ENCODE assay signal across 8 cellular contexts in genomic region chr16:90077240-90077756, GRCh38.
A peak's percentile ranks its signal among the peaks of the same experiment; 100 is the strongest.
DNase-seq lines count a peak whose midpoint lies in the region; ATAC-seq lines count a peak whose summit lies in the region.

PRDM7 (minus strand) TSS chr16:90077331; CDS start chr16:90075910, 1,421 bp downstream.

- H3K36me3 ChIP-seq in ACC112 (ENCODE audit: insufficient read depth, low read length), result no peaks in the 10 kb centered on the region

- H3K27me3 ChIP-seq in ACC112 (ENCODE audit: insufficient read depth, low read length) (peaks cover 7% of the 10 kb centered on the region), layer of hippocampus (ENCODE audit: control insufficient read depth, insufficient read depth, low read length) (no peaks in the 10 kb centered on the region)

- ATAC-seq in GM18907 (IDR thresholded peaks at IDR 0.05; ENCODE audit: unreplicated experiment) (peak; percentile 95), HG03175 (IDR thresholded peaks at IDR 0.05; ENCODE audit: unreplicated experiment) (peak; percentile 93)

- H3K4me3 ChIP-seq in ACC112 (ENCODE audit: low read depth, low read length), result peak within 1 kb of the TSS; percentile 64

- peak; percentile 76 to 94 for DNase-seq in NCI-H446 (lab: John Stamatoyannopoulos, UW)
- DNase-seq in activated CD4-positive, alpha-beta T cell treated with anti-CD3 and anti-CD28 coated beads for 4 hours, result peak; percentile 94 to 98
- DNase-seq in stimulated activated CD4-positive, alpha-beta T cell treated with anti-CD3 and anti-CD28 coated beads, Interleukin-15, amount 100 ng/mL, for 48 hours (ENCODE audit: low read depth in 2 of 2), result peak; percentile 96 to 98

- H3K79me2 ChIP-seq in ACC112 (ENCODE audit: control insufficient read depth, insufficient read depth, low read length, unreplicated experiment), result no peaks in the 10 kb centered on the region

- H3K27ac ChIP-seq in ACC112 (ENCODE audit: low read depth, low read length) (no peak within 1 kb of the TSS; the same call in 1 of the 2 replicates), cingulate gyrus (ENCODE audit: low read depth, low read length) (peak within 1 kb of the TSS; percentile 69), layer of hippocampus (ENCODE audit: low read depth, low read length) (peak within 1 kb of the TSS; percentile 75)

- H3K4me1 ChIP-seq in ACC112 (ENCODE audit: control insufficient read depth, insufficient read depth, low read length, unreplicated experiment), result no peaks in the 10 kb centered on the region

- peak within 1 kb of the TSS; percentile 57 for H2AFZ ChIP-seq in ACC112 (ENCODE audit: low read length, unreplicated experiment)
